In the genomic region with DNA sequence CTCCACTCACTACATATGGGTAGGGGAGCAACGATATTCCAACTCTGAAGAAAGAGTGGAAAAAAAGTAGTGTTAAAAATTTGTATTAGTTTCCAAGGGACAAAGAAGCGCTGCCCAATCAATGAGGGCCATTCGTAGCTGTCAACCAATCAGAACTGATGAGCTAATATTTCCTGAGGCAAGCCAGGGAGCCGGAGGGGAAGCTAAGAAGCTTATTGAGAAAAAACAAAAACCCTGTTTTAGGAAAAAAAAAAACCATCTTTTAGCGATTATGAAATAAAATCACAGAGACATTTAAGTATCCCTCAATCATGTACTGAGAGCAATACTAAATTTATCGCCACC, we compare ENCODE assay signal across 1 cellular context.
TF ChIP-seq lines count a peak whose summit lies in the region.

No MANE protein-coding gene starts in this region.

TF ChIP-seq in HEK293, 187 proteins besides CTCF, POLR2A, EP300 and RAD21 (continued from another document):
- TF ChIP-seq, protein P1, sequence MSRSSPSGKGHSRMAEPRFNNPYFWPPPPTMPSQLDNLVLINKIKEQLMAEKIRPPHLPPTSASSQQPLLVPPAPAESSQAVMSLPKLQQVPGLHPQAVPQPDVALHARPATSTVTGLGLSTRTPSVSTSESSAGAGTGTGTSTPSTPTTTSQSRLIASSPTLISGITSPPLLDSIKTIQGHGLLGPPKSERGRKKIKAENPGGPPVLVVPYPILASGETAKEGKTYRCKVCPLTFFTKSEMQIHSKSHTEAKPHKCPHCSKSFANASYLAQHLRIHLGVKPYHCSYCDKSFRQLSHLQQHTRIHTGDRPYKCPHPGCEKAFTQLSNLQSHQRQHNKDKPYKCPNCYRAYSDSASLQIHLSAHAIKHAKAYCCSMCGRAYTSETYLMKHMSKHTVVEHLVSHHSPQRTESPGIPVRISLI (tag by site-specific recombination; IDR thresholded peaks at IDR 0.05): 0 out of 2 replicates have a peak, but pooled peaks have one; percentile 78
- TF ChIP-seq ZNF514 (tag by site-specific recombination; IDR thresholded peaks at IDR 0.05): no peak
- peak; percentile 32; the same call in 1 of the 2 replicates for TF ChIP-seq IKZF3 (tag by site-specific recombination; IDR thresholded peaks at IDR 0.05)
- TF ChIP-seq HIC1 (tag by site-specific recombination; IDR thresholded peaks at IDR 0.05): no peak
- 0 out of 2 replicates have a peak, but pooled peaks have one; percentile 7 for TF ChIP-seq ZBTB48 (tag by site-specific recombination; IDR thresholded peaks at IDR 0.05)
TF ChIP-seq in HEK293: peak in this region for 4.
